In genomic region chr3:52014613-52015012, GRCh38 we compare ENCODE assay signal across 11 cellular contexts. TPM values are rescaled to one million over a fixed set of nuclear protein-coding genes. Genes with fewer than 3 reads are reported as not detected.
DNase-seq lines count a peak whose midpoint lies in the region; ATAC-seq and TF ChIP-seq lines count a peak whose summit lies in the region.
"Had no signal": no experiment of that assay in that cellular context is flagged by ENCODE, and none has a peak within 500 bp of the region (broad histone marks: within the 10 kb centered on the region; RNA-seq: fewer than 3 reads in every experiment).

No MANE protein-coding gene starts in this region.

- peak; percentile 13 for DNase-seq in SIG-M5 treated with dmso at 0.1 percent for 504 hours (lab: John Stamatoyannopoulos, UW; ENCODE audit: unreplicated experiment)
- no peak for DNase-seq in SIG-M5 (lab: John Stamatoyannopoulos, UW)
- no peak for DNase-seq in PC-9
- DNase-seq in erythroblast (lab: John Stamatoyannopoulos, UW), result peak; percentile 21 to 22
- DNase-seq in tibial artery, result no peak
- no peak for DNase-seq in posterior vena cava (ENCODE audit: low spot score)
- DNase-seq in activated T-cell treated with anti-CD3 and anti-CD28 coated beads, Interleukin-2, amount 50 U/mL, for 72 hours, result no peak
- DNase-seq in NCI-H2107 (lab: John Stamatoyannopoulos, UW), result no peak
- DNase-seq: stimulated activated naive B cell treated with anti-CD40 and anti-IgM and Interleukin-4, amounts not matched to agents 10 μg/mL and 1 μg/mL and 100 μg/mL, for 72 hours had no signal

- H3K4me1 ChIP-seq in PC-9 (replicated peaks; ENCODE audit: insufficient read depth), result no peaks in the 10 kb centered on the region
- H3K4me1 ChIP-seq in tibial artery, result peaks cover 0 to 47% (median 34%) of the 10 kb centered on the region in 4 donors

- no peaks in the 10 kb centered on the region for H3K27me3 ChIP-seq in PC-9 (ENCODE audit: insufficient read depth, low read depth)
- H3K27me3 ChIP-seq in tibial artery, result no peaks in the 10 kb centered on the region

- POLR2A ChIA-PET in PC-9 (lab: Charles Lee; ENCODE audit: unreplicated experiment), result interaction anchor here (0.5 kb wide), 1 partner anchor 17 kb away, joined by 3 read pairs; no protein-coding TSS in a partner anchor

- TF ChIP-seq CTCF in PC-9 (conservative IDR thresholded peaks at IDR 0.05) (0 out of 2 replicates have a peak, but pooled peaks have one; percentile 38), tibial artery (IDR thresholded peaks at IDR 0.05) (peak; percentile 5 to 12)

- no peaks in the 10 kb centered on the region for H3F3A ChIP-seq in PC-9 (ENCODE audit: insufficient read depth, low read depth)

- no peaks in the 10 kb centered on the region for H3K9me2 ChIP-seq in PC-9 (ENCODE audit: insufficient read depth)

- H3K36me3 ChIP-seq in PC-9 (ENCODE audit: low read depth), result no peaks in the 10 kb centered on the region
- no peaks in the 10 kb centered on the region for H3K36me3 ChIP-seq in tibial artery

- H3K36me3 Mint-ChIP-seq in activated T-cell treated with anti-CD3 and anti-CD28 coated beads, Interleukin-2, amount 50 U/mL, for 72 hours (ENCODE audit: insufficient read depth in 2 of 2), result no peaks in the 10 kb centered on the region
- H3K36me3 Mint-ChIP-seq: stimulated activated naive B cell treated with anti-CD40 and anti-IgM and Interleukin-4, amounts not matched to agents 10 μg/mL and 1 μg/mL and 100 μg/mL, for 72 hours had no signal

- H3K27ac Mint-ChIP-seq in activated T-cell treated with anti-CD3 and anti-CD28 coated beads, Interleukin-2, amount 50 U/mL, for 72 hours, result no peak overlapping the region
- H3K27ac Mint-ChIP-seq: stimulated activated naive B cell treated with anti-CD40 and anti-IgM and Interleukin-4, amounts not matched to agents 10 μg/mL and 1 μg/mL and 100 μg/mL, for 72 hours; T-helper 1 cell treated with Interleukin-12 subunit alpha and Interleukin-12 subunit beta and Interleukin-4 antibody, amounts not matched to agents 30 μg/mL and 1 μg/mL, for 36 hours had no signal

- H3K4me3 Mint-ChIP-seq in activated T-cell treated with anti-CD3 and anti-CD28 coated beads, Interleukin-2, amount 50 U/mL, for 72 hours, result no peak overlapping the region
- H3K4me3 Mint-ChIP-seq: stimulated activated naive B cell treated with anti-CD40 and anti-IgM and Interleukin-4, amounts not matched to agents 10 μg/mL and 1 μg/mL and 100 μg/mL, for 72 hours; T-helper 1 cell treated with Interleukin-12 subunit alpha and Interleukin-12 subunit beta and Interleukin-4 antibody, amounts not matched to agents 30 μg/mL and 1 μg/mL, for 36 hours had no signal

- H3K27me3 Mint-ChIP-seq in activated T-cell treated with anti-CD3 and anti-CD28 coated beads, Interleukin-2, amount 50 U/mL, for 72 hours (ENCODE audit: low read depth), result no peaks in the 10 kb centered on the region

- BruUV-seq in PC-9 (replicated peaks; lab: Mats Ljungman, UMichigan), result no TSS peak

- H3K79me2 ChIP-seq in PC-9 (ENCODE audit: low read depth), result no peaks in the 10 kb centered on the region

- ATAC-seq in activated T-cell treated with anti-CD3 and anti-CD28 coated beads, Interleukin-2, amount 50 U/mL, for 72 hours (replicated peaks in 1 of 2), result no peak

- CTCF ChIA-PET in PC-9 (lab: Charles Lee), result no interaction called here

- H3K9me3 Mint-ChIP-seq in activated T-cell treated with anti-CD3 and anti-CD28 coated beads, Interleukin-2, amount 50 U/mL, for 72 hours, result no peaks in the 10 kb centered on the region
- H3K9me3 Mint-ChIP-seq: stimulated activated naive B cell treated with anti-CD40 and anti-IgM and Interleukin-4, amounts not matched to agents 10 μg/mL and 1 μg/mL and 100 μg/mL, for 72 hours; T-helper 1 cell treated with Interleukin-12 subunit alpha and Interleukin-12 subunit beta and Interleukin-4 antibody, amounts not matched to agents 30 μg/mL and 1 μg/mL, for 36 hours had no signal

- no peaks in the 10 kb centered on the region for H4K20me1 ChIP-seq in PC-9 (ENCODE audit: insufficient read depth)

- no peaks in the 10 kb centered on the region for H3K4me1 Mint-ChIP-seq in activated T-cell treated with anti-CD3 and anti-CD28 coated beads, Interleukin-2, amount 50 U/mL, for 72 hours (ENCODE audit: low read depth)

- no peak overlapping the region for H3K4me3 ChIP-seq in PC-9
- no peak overlapping the region for H3K4me3 ChIP-seq in tibial artery
- H3K4me3 ChIP-seq: skin epidermis had no signal

- H3K9me3 ChIP-seq in PC-9 (ENCODE audit: insufficient read depth, low read depth), result no peaks in the 10 kb centered on the region
- no peaks in the 10 kb centered on the region for H3K9me3 ChIP-seq in tibial artery

- H3K27ac ChIP-seq in PC-9 (no peak overlapping the region), tibial artery (peak overlapping the region in 1 of 2 donors; percentile 1)
- H3K27ac ChIP-seq: skin epidermis had no signal

- no peak overlapping the region for H3K4me2 ChIP-seq in PC-9

- TF ChIP-seq POLR2A in erythroblast (IDR thresholded peaks at IDR 0.05; ENCODE audit: low read length), result no peak

- H2AFZ ChIP-seq in PC-9, result no peak overlapping the region

- intact Hi-C loops in PC-9 (cut with micrococcal nuclease; ENCODE audit: unreplicated experiment), result no loop called here
- intact Hi-C loops in tibial artery (cut with DNase I; ENCODE audit: low total_unique reads), result no loop called here
- intact Hi-C loops in posterior vena cava (cut with DNase I), result no loop called here

RNA-seq across cellular contexts. Expression of gene RPL29, which starts 18.9 kb away (rescaled TPM):
- total RNA-seq in PC-9 (2021) (942 and 1,278 TPM in 2 replicates), posterior vena cava (100 to 1,000 TPM; 657 to 687 TPM)
- total RNA-seq in activated T-cell treated with anti-CD3 and anti-CD28 coated beads, Interleukin-2, amount 50 U/mL, for 72 hours, result 1,000 to 10,000 TPM; 1,676 to 1,838 TPM

RNA-seq across cellular contexts. Expression of gene ACY1, which starts 31.3 kb away (rescaled TPM):
- total RNA-seq in PC-9 (2021) (52.2 and 63.3 TPM in 2 replicates), posterior vena cava (10 to 100 TPM; 11.8 to 12.3 TPM)
- total RNA-seq in activated T-cell treated with anti-CD3 and anti-CD28 coated beads, Interleukin-2, amount 50 U/mL, for 72 hours, result 10 to 100 TPM; 30.2 to 42.4 TPM

RNA-seq across cellular contexts. Expression of gene ABHD14A, which starts 39.7 kb away (rescaled TPM):
- 7.1 and 9.9 TPM in 2 replicates for total RNA-seq in PC-9 (2021)
- total RNA-seq in posterior vena cava, result 10 to 100 TPM in 1 of 2 donors, 1 to 10 TPM in 1; 8.4 to 18.6 TPM
- total RNA-seq in activated T-cell treated with anti-CD3 and anti-CD28 coated beads, Interleukin-2, amount 50 U/mL, for 72 hours, result 1 to 10 TPM; 6.6 to 8.9 TPM

RNA-seq across cellular contexts. Expression of gene ABHD14B, which starts 40.8 kb away (rescaled TPM):
- 63.2 and 64.4 TPM in 2 replicates for total RNA-seq in PC-9 (2021)
- 10 to 100 TPM; 21.0 to 32.7 TPM for total RNA-seq in posterior vena cava
- 10 to 100 TPM; 52.5 to 54.6 TPM for total RNA-seq in activated T-cell treated with anti-CD3 and anti-CD28 coated beads, Interleukin-2, amount 50 U/mL, for 72 hours

RNA-seq across cellular contexts. Expression of gene DUSP7, which starts 41.8 kb away (rescaled TPM):
- total RNA-seq in PC-9 (2021) (9.4 and 9.5 TPM in 2 replicates), posterior vena cava (10 to 100 TPM; 29.9 to 36.4 TPM)
- 10 to 100 TPM; 12.8 to 15.7 TPM for total RNA-seq in activated T-cell treated with anti-CD3 and anti-CD28 coated beads, Interleukin-2, amount 50 U/mL, for 72 hours

Comparison
In these comparisons a context has a peak if more than half of its experiments do, and no peak if none do; other contexts are left out.
1. DNase-seq: peak in SIG-M5 treated with dmso at 0.1 percent for 504 hours (single experiment) and erythroblast (2 of 2); none in SIG-M5 (single experiment), PC-9 (0 of 2), tibial artery (0 of 2), posterior vena cava (single experiment), activated T-cell treated with anti-CD3 and anti-CD28 coated beads, Interleukin-2, amount 50 U/mL, for 72 hours (0 of 2) and NCI-H2107 (single experiment).